9 cellular contexts compared by ENCODE assay signal in the genomic region with DNA sequence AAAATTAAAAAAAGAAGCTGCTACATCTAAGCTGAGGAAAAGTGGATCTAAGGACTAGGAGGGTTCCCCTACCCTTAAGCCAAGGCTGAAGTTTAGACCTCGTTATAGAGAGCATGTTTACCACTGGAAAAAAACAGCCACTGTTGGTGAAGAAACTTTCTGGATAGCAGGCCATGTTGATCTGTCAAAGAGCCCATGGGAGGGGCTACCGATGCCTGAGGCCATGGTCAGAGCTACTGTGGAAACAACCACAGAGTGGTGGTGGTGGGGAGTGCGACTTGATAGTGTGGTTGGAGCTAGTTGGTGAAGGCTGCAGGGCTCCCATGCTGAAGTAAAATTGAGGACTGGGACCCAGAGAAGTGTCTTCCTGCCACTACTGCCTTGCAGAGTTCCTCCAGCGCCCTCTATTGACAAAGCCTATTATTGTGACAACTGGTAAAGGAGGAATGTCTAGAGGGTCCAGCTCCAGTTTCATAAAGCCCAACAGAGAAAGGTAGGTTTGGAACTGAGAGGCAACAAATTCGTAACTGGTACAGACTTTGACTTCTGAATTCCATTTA. TPM values are rescaled to one million over a fixed set of nuclear protein-coding genes. Genes with fewer than 3 reads are reported as not detected.
A peak's percentile ranks its signal among the peaks of the same experiment; 100 is the strongest.
DNase-seq lines count a peak whose midpoint lies in the region; ATAC-seq and TF ChIP-seq lines count a peak whose summit lies in the region.
"Had no signal": no experiment of that assay in that cellular context is flagged by ENCODE, and none has a peak within 500 bp of the region (broad histone marks: within the 10 kb centered on the region; RNA-seq: fewer than 3 reads in every experiment).

No MANE protein-coding gene starts in this region.

- H3K23ac ChIP-seq in mesendoderm (ENCODE audit: low read length) = no peak overlapping the region

- H4K20me1 ChIP-seq in OCI-LY1 (ENCODE audit: insufficient read depth, low read length) = no peaks in the 10 kb centered on the region

- H3K27ac ChIP-seq in OCI-LY1 (ENCODE audit: low read depth, low read length, poor library complexity, severe bottlenecking) = no peak overlapping the region
- H3K27ac ChIP-seq in mesendoderm (ENCODE audit: low read depth, low read length) = no peak overlapping the region

- TF ChIP-seq CTCF in OCI-LY1 (IDR thresholded peaks at IDR 0.05; ENCODE audit: low read length) = peak; percentile 83

- H3K4me1 ChIP-seq in OCI-LY1 (ENCODE audit: insufficient read depth, low read length, severe bottlenecking) (no peaks in the 10 kb centered on the region), mesendoderm (ENCODE audit: control insufficient read depth, low read depth, low read length) (no peaks in the 10 kb centered on the region)

- no peaks in the 10 kb centered on the region for H3F3A ChIP-seq in OCI-LY1 (ENCODE audit: insufficient read depth, low read length)

- WGBS in mesendoderm (ENCODE audit: extremely low coverage, insufficient coverage, low lambda C conversion rate) = no CpG with 5 or more reads among the region's 5 CpGs

- no peaks in the 10 kb centered on the region for H3K9me2 ChIP-seq in OCI-LY1 (ENCODE audit: low read depth, low read length)

- H3K18ac ChIP-seq in mesendoderm (ENCODE audit: low read length) = no peak overlapping the region

- DNase-seq in NCI-H146 (lab: John Stamatoyannopoulos, UW) (peak; percentile 46), NCI-H146 treated with DMSO at 0.1 percent for 48 hours (lab: John Stamatoyannopoulos, UW; ENCODE audit: unreplicated experiment) (no peak), HuH-7 (ENCODE audit: low spot score) (peak; percentile 55), dermis microvascular lymphatic vessel endothelial cell (ENCODE audit: low read depth in 2 of 2) (peak; percentile 10 to 33), mesendoderm (peak; percentile 95), mesenteric fat pad (ENCODE audit: low spot score) (no peak)

- no peak overlapping the region for H4K8ac ChIP-seq in mesendoderm (ENCODE audit: low read depth, low read length)

- H3K9me3 ChIP-seq in OCI-LY1 (ENCODE audit: low read length) = peaks cover 10% of the 10 kb centered on the region

- peak overlapping the region; percentile 35 for H2BK5ac ChIP-seq in mesendoderm (ENCODE audit: low read length)

- ATAC-seq in GM18858 (IDR thresholded peaks at IDR 0.05; ENCODE audit: unreplicated experiment) = no peak

- H3K4me2 ChIP-seq in OCI-LY1 (ENCODE audit: low read length) (no peak overlapping the region), mesendoderm (ENCODE audit: low read length) (no peak overlapping the region)

- H3K79me1 ChIP-seq in mesendoderm (ENCODE audit: low read length) = no peaks in the 10 kb centered on the region

- H3K36me3 ChIP-seq in OCI-LY1 (ENCODE audit: insufficient read depth, low read length) (no peaks in the 10 kb centered on the region), mesendoderm (ENCODE audit: control insufficient read depth, insufficient read depth, low read length) (no peaks in the 10 kb centered on the region)

- H2AFZ ChIP-seq in OCI-LY1 (ENCODE audit: low read length) = no peak overlapping the region

- no peak overlapping the region for H3K9ac ChIP-seq in OCI-LY1 (ENCODE audit: low read length)
- no peak overlapping the region for H3K9ac ChIP-seq in mesendoderm (ENCODE audit: low read length)

- H2AK5ac ChIP-seq in mesendoderm (ENCODE audit: low read length) = no peak overlapping the region

- H3K4me3 ChIP-seq in OCI-LY1 (ENCODE audit: low read depth, low read length, poor library complexity, severe bottlenecking) (no peak overlapping the region), mesendoderm (ENCODE audit: low read length) (no peak overlapping the region)

- H3K4ac ChIP-seq in mesendoderm (ENCODE audit: low read depth, low read length) = no peak overlapping the region

- H3K56ac ChIP-seq in mesendoderm (ENCODE audit: low read length) = no peak overlapping the region

- no peak overlapping the region for H4K5ac ChIP-seq in mesendoderm (ENCODE audit: low read length)

- H2BK15ac ChIP-seq in mesendoderm (replicated peaks; ENCODE audit: low read depth) = no peak overlapping the region

- no peak overlapping the region for H2BK120ac ChIP-seq in mesendoderm (ENCODE audit: low read depth, low read length)

- H3K79me2 ChIP-seq in OCI-LY1 (ENCODE audit: insufficient read depth, low read length) = no peaks in the 10 kb centered on the region
- H3K79me2 ChIP-seq in mesendoderm (ENCODE audit: control insufficient read depth, insufficient read depth, low read length) = no peaks in the 10 kb centered on the region

- H3K27me3 ChIP-seq in OCI-LY1 (ENCODE audit: insufficient read depth, low read length) (no peaks in the 10 kb centered on the region), mesendoderm (ENCODE audit: insufficient read depth, low read length, poor library complexity) (no peaks in the 10 kb centered on the region)

RNA-seq across cellular contexts. Expression of gene FAM20A, which starts 12.7 kb away (rescaled TPM):
- total RNA-seq in dermis microvascular lymphatic vessel endothelial cell (not detected in 2 replicates), mesenteric fat pad (25.6 TPM)
- 11.4 TPM for polyA plus RNA-seq in mesendoderm (2013, experiment 1 of 2)
- polyA plus RNA-seq in mesendoderm (2013, experiment 2 of 2) = 11.3 TPM
- total RNA-seq: CD4-positive, alpha-beta memory T cell had no signal

Comparison
In these comparisons a context has a peak if more than half of its experiments do, and no peak if none do; other contexts are left out.
1. DNase-seq: peak in NCI-H146 (single experiment), HuH-7 (single experiment), dermis microvascular lymphatic vessel endothelial cell (2 of 2) and mesendoderm (single experiment); none in NCI-H146 treated with DMSO at 0.1 percent for 48 hours (single experiment) and mesenteric fat pad (single experiment).
2. RNA of gene FAM20A, which starts 12.7 kb away (total RNA-seq): 25.6 TPM in mesenteric fat pad (single experiment); not detected in dermis microvascular lymphatic vessel endothelial cell; every median in the first group is over 10 times any median in the second.